Comparison of ENCODE assay signal across 1 cellular context in the genomic region with DNA sequence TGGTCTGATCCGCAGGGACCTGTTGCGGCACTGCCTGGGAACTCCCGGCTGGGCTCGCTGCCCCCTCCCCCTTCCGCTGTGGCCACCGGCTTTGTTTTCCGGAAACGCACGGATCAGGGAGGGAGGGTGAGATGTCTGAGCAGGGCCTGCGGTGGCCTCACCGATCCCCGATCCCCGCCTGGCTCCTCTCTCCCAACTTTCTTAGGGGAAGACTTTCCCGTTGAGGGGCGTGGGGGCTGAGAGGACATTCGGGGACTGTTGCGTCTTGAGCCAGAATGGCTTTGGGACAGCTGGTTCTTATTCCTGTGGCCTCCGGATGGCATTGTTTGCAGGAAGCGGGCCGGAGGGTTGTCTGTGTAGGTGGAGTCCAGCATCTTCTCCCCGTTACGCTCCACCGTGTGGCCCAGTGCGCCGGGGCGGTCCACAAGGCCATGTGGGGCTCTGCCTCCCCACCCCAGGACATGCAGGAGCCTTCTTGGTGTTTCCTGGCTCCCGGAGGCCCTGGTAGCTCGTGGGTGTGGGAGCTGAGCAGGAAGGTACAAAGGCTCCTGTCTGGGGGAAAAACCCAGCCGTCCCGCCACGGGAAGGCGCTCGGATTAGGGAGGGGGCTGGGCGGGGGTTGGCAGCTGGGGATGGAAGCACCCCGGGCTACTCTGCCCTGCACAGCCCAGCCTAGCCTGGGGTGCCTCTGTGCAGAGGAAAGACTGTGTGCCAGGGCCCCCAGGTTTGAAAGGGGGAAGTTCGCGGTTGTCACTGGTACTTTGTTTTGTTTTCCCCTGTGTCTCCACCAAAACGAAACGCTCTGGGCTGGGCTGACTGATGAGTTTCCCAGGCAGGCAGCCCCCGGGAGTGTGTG.
TF ChIP-seq lines count a peak whose summit lies in the region.

No MANE protein-coding gene starts in this region.

TF ChIP-seq in K562, 482 proteins besides CTCF, POLR2A, EP300 and RAD21 (continues in another document):
- TF ChIP-seq TRIM24 (IDR thresholded peaks at IDR 0.05) (0 out of 4 replicates have a peak, but pooled peaks of 1 of the 2 experiments have one; percentile 12), CREB1 (IDR thresholded peaks at IDR 0.05) (no peak), CREB1 (CRISPR knock-in tag; IDR thresholded peaks at IDR 0.05) (0 out of 2 replicates have a peak, but pooled peaks have one; percentile 7), ZNF263 (CRISPR knock-in tag; IDR thresholded peaks at IDR 0.05; ENCODE audit: borderline replicate concordance) (0 out of 2 replicates have a peak, but pooled peaks have one; percentile 44), SMARCC2 (IDR thresholded peaks at IDR 0.05; ENCODE audit: low read depth) (peak; percentile 35; the same call in 1 of the 2 replicates), ETV5 (CRISPR knock-in tag; IDR thresholded peaks at IDR 0.05; ENCODE audit: low read depth) (peak; percentile 78), FIP1L1 (IDR thresholded peaks at IDR 0.05; ENCODE audit: low read depth, low read length, poor library complexity, severe bottlenecking) (peak; percentile 36), FOXK2 (conservative IDR thresholded peaks at IDR 0.05 in 1 of 2, IDR thresholded peaks at IDR 0.05 in 1 of 2; ENCODE audit: low read depth in 2 of 2) (peak in 1 of 2 experiments; percentile 22; a peak in 1 of 4 replicates), NUFIP1 (IDR thresholded peaks at IDR 0.05; ENCODE audit: partially characterized antibody) (no peak), HDGF (IDR thresholded peaks at IDR 0.05) (0 out of 2 replicates have a peak, but pooled peaks have one; percentile 62), HNRNPLL (IDR thresholded peaks at IDR 0.05; ENCODE audit: low read depth, low read length, poor library complexity, severe bottlenecking) (peak; percentile 85), SOX6 (IDR thresholded peaks at IDR 0.05) (peak; percentile 30; the same call in 1 of the 2 replicates), MTA3 (IDR thresholded peaks at IDR 0.05; ENCODE audit: borderline replicate concordance) (peak; percentile 50; the same call in 1 of the 2 replicates), STAG1 (CRISPR knock-in tag; IDR thresholded peaks at IDR 0.05; ENCODE audit: borderline replicate concordance) (0 out of 2 replicates have a peak, but pooled peaks have one; percentile 24), MYBL2 (IDR thresholded peaks at IDR 0.05; ENCODE audit: low read depth) (no peak), MYBL2 (CRISPR knock-in tag; IDR thresholded peaks at IDR 0.05; ENCODE audit: borderline replicate concordance) (no peak), HDAC2 (IDR thresholded peaks at IDR 0.05) (peak; percentile 76; the same call in 1 of the 2 replicates), HCFC1 (IDR thresholded peaks at IDR 0.05; ENCODE audit: low read depth, low read length) (peak; percentile 22; the same call in 1 of the 2 replicates), HMGN3 (IDR thresholded peaks at IDR 0.05; ENCODE audit: borderline replicate concordance, extremely low read depth, insufficient read length, low read depth, low read length) (peak; percentile 47), MEF2D (tag; conservative IDR thresholded peaks at IDR 0.05; ENCODE audit: low read depth) (no peak), KDM5B (IDR thresholded peaks at IDR 0.05; ENCODE audit: insufficient replicate concordance, low read depth, low read length) (peak; percentile 59), ZEB2 (IDR thresholded peaks at IDR 0.05) (no peak), MAZ (CRISPR knock-in tag; conservative IDR thresholded peaks at IDR 0.05 in 1 of 2, IDR thresholded peaks at IDR 0.05 in 1 of 2) (peak; percentile 60 to 62), DMBX1 (CRISPR knock-in tag; IDR thresholded peaks at IDR 0.05; ENCODE audit: borderline replicate concordance) (no peak), MXI1 (IDR thresholded peaks at IDR 0.05; ENCODE audit: low read depth, low read length) (0 out of 2 replicates have a peak, but pooled peaks have one; percentile 28)
- TF ChIP-seq, protein P1, sequence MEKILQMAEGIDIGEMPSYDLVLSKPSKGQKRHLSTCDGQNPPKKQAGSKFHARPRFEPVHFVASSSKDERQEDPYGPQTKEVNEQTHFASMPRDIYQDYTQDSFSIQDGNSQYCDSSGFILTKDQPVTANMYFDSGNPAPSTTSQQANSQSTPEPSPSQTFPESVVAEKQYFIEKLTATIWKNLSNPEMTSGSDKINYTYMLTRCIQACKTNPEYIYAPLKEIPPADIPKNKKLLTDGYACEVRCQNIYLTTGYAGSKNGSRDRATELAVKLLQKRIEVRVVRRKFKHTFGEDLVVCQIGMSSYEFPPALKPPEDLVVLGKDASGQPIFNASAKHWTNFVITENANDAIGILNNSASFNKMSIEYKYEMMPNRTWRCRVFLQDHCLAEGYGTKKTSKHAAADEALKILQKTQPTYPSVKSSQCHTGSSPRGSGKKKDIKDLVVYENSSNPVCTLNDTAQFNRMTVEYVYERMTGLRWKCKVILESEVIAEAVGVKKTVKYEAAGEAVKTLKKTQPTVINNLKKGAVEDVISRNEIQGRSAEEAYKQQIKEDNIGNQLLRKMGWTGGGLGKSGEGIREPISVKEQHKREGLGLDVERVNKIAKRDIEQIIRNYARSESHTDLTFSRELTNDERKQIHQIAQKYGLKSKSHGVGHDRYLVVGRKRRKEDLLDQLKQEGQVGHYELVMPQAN (IDR thresholded peaks at IDR 0.05; ENCODE audit: borderline replicate concordance) = peak; percentile 84; the same call in 1 of the 2 replicates
- TF ChIP-seq, protein P2, sequence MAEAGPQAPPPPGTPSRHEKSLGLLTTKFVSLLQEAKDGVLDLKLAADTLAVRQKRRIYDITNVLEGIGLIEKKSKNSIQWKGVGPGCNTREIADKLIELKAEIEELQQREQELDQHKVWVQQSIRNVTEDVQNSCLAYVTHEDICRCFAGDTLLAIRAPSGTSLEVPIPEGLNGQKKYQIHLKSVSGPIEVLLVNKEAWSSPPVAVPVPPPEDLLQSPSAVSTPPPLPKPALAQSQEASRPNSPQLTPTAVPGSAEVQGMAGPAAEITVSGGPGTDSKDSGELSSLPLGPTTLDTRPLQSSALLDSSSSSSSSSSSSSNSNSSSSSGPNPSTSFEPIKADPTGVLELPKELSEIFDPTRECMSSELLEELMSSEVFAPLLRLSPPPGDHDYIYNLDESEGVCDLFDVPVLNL (CRISPR knock-in tag; IDR thresholded peaks at IDR 0.05; ENCODE audit: low read depth) = 0 out of 2 replicates have a peak, but pooled peaks have one; percentile 17
- TF ChIP-seq, protein P3, sequence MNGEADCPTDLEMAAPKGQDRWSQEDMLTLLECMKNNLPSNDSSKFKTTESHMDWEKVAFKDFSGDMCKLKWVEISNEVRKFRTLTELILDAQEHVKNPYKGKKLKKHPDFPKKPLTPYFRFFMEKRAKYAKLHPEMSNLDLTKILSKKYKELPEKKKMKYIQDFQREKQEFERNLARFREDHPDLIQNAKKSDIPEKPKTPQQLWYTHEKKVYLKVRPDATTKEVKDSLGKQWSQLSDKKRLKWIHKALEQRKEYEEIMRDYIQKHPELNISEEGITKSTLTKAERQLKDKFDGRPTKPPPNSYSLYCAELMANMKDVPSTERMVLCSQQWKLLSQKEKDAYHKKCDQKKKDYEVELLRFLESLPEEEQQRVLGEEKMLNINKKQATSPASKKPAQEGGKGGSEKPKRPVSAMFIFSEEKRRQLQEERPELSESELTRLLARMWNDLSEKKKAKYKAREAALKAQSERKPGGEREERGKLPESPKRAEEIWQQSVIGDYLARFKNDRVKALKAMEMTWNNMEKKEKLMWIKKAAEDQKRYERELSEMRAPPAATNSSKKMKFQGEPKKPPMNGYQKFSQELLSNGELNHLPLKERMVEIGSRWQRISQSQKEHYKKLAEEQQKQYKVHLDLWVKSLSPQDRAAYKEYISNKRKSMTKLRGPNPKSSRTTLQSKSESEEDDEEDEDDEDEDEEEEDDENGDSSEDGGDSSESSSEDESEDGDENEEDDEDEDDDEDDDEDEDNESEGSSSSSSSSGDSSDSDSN (IDR thresholded peaks at IDR 0.05; ENCODE audit: borderline replicate concordance in 1 of 2, low read depth in 2 of 2, low read length in 2 of 2) = peak in 1 of 2 experiments; percentile 68; a peak in 2 of 4 replicates
- TF ChIP-seq, protein P4, sequence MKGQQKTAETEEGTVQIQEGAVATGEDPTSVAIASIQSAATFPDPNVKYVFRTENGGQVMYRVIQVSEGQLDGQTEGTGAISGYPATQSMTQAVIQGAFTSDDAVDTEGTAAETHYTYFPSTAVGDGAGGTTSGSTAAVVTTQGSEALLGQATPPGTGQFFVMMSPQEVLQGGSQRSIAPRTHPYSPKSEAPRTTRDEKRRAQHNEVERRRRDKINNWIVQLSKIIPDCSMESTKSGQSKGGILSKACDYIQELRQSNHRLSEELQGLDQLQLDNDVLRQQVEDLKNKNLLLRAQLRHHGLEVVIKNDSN (CRISPR knock-in tag; IDR thresholded peaks at IDR 0.05) = peak; percentile 51
- TF ChIP-seq, protein P5, sequence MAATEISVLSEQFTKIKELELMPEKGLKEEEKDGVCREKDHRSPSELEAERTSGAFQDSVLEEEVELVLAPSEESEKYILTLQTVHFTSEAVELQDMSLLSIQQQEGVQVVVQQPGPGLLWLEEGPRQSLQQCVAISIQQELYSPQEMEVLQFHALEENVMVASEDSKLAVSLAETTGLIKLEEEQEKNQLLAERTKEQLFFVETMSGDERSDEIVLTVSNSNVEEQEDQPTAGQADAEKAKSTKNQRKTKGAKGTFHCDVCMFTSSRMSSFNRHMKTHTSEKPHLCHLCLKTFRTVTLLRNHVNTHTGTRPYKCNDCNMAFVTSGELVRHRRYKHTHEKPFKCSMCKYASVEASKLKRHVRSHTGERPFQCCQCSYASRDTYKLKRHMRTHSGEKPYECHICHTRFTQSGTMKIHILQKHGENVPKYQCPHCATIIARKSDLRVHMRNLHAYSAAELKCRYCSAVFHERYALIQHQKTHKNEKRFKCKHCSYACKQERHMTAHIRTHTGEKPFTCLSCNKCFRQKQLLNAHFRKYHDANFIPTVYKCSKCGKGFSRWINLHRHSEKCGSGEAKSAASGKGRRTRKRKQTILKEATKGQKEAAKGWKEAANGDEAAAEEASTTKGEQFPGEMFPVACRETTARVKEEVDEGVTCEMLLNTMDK (IDR thresholded peaks at IDR 0.05; ENCODE audit: borderline replicate concordance, insufficient read depth, low read depth, low read length, poor library complexity, severe bottlenecking) = peak; percentile 33
- TF ChIP-seq, protein P6, sequence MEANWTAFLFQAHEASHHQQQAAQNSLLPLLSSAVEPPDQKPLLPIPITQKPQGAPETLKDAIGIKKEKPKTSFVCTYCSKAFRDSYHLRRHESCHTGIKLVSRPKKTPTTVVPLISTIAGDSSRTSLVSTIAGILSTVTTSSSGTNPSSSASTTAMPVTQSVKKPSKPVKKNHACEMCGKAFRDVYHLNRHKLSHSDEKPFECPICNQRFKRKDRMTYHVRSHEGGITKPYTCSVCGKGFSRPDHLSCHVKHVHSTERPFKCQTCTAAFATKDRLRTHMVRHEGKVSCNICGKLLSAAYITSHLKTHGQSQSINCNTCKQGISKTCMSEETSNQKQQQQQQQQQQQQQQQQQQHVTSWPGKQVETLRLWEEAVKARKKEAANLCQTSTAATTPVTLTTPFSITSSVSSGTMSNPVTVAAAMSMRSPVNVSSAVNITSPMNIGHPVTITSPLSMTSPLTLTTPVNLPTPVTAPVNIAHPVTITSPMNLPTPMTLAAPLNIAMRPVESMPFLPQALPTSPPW (CRISPR knock-in tag; IDR thresholded peaks at IDR 0.05) = peak; percentile 81
- TF ChIP-seq, protein P7, sequence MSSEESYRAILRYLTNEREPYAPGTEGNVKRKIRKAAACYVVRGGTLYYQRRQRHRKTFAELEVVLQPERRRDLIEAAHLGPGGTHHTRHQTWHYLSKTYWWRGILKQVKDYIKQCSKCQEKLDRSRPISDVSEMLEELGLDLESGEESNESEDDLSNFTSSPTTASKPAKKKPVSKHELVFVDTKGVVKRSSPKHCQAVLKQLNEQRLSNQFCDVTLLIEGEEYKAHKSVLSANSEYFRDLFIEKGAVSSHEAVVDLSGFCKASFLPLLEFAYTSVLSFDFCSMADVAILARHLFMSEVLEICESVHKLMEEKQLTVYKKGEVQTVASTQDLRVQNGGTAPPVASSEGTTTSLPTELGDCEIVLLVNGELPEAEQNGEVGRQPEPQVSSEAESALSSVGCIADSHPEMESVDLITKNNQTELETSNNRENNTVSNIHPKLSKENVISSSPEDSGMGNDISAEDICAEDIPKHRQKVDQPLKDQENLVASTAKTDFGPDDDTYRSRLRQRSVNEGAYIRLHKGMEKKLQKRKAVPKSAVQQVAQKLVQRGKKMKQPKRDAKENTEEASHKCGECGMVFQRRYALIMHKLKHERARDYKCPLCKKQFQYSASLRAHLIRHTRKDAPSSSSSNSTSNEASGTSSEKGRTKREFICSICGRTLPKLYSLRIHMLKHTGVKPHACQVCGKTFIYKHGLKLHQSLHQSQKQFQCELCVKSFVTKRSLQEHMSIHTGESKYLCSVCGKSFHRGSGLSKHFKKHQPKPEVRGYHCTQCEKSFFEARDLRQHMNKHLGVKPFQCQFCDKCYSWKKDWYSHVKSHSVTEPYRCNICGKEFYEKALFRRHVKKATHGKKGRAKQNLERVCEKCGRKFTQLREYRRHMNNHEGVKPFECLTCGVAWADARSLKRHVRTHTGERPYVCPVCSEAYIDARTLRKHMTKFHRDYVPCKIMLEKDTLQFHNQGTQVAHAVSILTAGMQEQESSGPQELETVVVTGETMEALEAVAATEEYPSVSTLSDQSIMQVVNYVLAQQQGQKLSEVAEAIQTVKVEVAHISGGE (CRISPR knock-in tag; IDR thresholded peaks at IDR 0.05) = peak in 1 of 3 experiments; percentile 87; a peak in 2 of 6 replicates
- TF ChIP-seq, protein P8, sequence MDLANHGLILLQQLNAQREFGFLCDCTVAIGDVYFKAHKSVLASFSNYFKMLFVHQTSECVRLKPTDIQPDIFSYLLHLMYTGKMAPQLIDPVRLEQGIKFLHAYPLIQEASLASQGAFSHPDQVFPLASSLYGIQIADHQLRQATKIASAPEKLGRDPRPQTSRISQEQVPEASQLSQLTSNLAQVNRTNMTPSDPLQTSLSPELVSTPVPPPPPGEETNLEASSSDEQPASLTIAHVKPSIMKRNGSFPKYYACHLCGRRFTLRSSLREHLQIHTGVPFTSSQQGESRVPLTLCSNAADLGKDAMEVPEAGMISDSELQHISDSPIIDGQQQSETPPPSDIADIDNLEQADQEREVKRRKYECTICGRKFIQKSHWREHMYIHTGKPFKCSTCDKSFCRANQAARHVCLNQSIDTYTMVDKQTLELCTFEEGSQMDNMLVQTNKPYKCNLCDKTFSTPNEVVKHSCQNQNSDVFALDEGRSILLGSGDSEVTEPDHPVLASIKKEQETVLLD (IDR thresholded peaks at IDR 0.05) = peak; percentile 41; the same call in 1 of the 2 replicates
- TF ChIP-seq, protein P9, sequence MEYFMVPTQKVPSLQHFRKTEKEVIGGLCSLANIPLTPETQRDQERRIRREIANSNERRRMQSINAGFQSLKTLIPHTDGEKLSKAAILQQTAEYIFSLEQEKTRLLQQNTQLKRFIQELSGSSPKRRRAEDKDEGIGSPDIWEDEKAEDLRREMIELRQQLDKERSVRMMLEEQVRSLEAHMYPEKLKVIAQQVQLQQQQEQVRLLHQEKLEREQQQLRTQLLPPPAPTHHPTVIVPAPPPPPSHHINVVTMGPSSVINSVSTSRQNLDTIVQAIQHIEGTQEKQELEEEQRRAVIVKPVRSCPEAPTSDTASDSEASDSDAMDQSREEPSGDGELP (CRISPR knock-in tag; IDR thresholded peaks at IDR 0.05; ENCODE audit: borderline replicate concordance) = peak; percentile 85
- TF ChIP-seq, protein P10, sequence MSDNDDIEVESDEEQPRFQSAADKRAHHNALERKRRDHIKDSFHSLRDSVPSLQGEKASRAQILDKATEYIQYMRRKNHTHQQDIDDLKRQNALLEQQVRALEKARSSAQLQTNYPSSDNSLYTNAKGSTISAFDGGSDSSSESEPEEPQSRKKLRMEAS (CRISPR knock-in tag; IDR thresholded peaks at IDR 0.05) = peak; percentile 64
